Comparison of ENCODE assay signal across 12 cellular contexts in genomic region chr1:212467843-212468482, GRCh38. TPM values are rescaled to one million over a fixed set of nuclear protein-coding genes. Genes with fewer than 3 reads are reported as not detected.
DNase-seq lines count a peak whose midpoint lies in the region; ATAC-seq, FAIRE-seq and TF ChIP-seq lines count a peak whose summit lies in the region.
"Had no signal": no experiment of that assay in that cellular context is flagged by ENCODE, and none has a peak within 500 bp of the region (broad histone marks: within the 10 kb centered on the region; RNA-seq: fewer than 3 reads in every experiment).

No MANE protein-coding gene starts in this region.

- H3K4me3 ChIP-seq in AG04450 (ENCODE audit: low read depth, low read length) (no peak overlapping the region), Panc1 (ENCODE audit: low read depth in 2 of 2, low read length in 2 of 2) (no peak overlapping the region), small intestine (ENCODE audit: low read depth in 1 of 2, low read length in 2 of 2) (no peak overlapping the region)
- H3K4me3 ChIP-seq: right atrium auricular region had no signal

- in situ Hi-C loops in Panc1 (cut with HindIII; ENCODE audit: low pct_unique_long_range_greater_than_20kb, low sequenced_read_pairs) = no loop called here

- peaks cover 17% of the 10 kb centered on the region; the same call in 1 of the 2 replicates for H3K4me1 ChIP-seq in Panc1 (ENCODE audit: control insufficient read depth, insufficient read depth, low read length)
- no peaks in the 10 kb centered on the region for H3K4me1 ChIP-seq in small intestine (ENCODE audit: control insufficient read depth in 2 of 2, insufficient read depth in 1 of 2, low read depth in 1 of 2, low read length in 1 of 2)
- H3K4me1 ChIP-seq: right atrium auricular region had no signal

- H3K36me3 ChIP-seq in Panc1 (ENCODE audit: control insufficient read depth, insufficient read depth, low read length) (no peaks in the 10 kb centered on the region), small intestine (ENCODE audit: control insufficient read depth in 2 of 2, insufficient read depth in 2 of 2, low read length in 2 of 2) (no peaks in the 10 kb centered on the region)
- H3K36me3 ChIP-seq: right atrium auricular region had no signal

- CTCF ChIA-PET in AG04450 (lab: Charles Lee) (interaction anchor here (1.2 to 9.0 kb wide), 2 partner anchors 10 to 12 kb away, joined by 4 to 113 read pairs; no protein-coding TSS in a partner anchor), Panc1 (lab: Charles Lee) (no interaction called here)

- ATAC-seq in Panc1 = peak; percentile 59
- no peak for ATAC-seq in HG03342 (IDR thresholded peaks at IDR 0.05; ENCODE audit: unreplicated experiment)

- no TSS peak for BruUV-seq in Panc1 (replicated peaks; lab: Mats Ljungman, UMichigan)

- no peak for TF ChIP-seq CTCF in AG04450 (IDR thresholded peaks at IDR 0.05; ENCODE audit: low read depth, low read length)
- no peak for TF ChIP-seq CTCF in Panc1 (IDR thresholded peaks at IDR 0.05)

- no peak for DNase-seq in AG04450 (ENCODE audit: low read depth, low spot score)
- DNase-seq in ELF-1 (ENCODE audit: low read depth, low spot score) = peak; percentile 17
- DNase-seq in Panc1 (ENCODE audit: low read depth, low spot score) = no peak
- DNase-seq in frontal cortex (ENCODE audit: low spot score in 2 of 2) = peak; percentile 52 to 53
- no peak for DNase-seq in inferior parietal cortex (ENCODE audit: extremely low spot score)
- no peak for DNase-seq in small intestine
- no peak for DNase-seq in NCI-H1694 treated with DMSO at 0.1 percent for 48 hours (lab: John Stamatoyannopoulos, UW)
- DNase-seq: activated naive CD4-positive, alpha-beta T cell treated with anti-CD3 and anti-CD28 coated beads for 36 hours; CD8-positive, alpha-beta memory T cell had no signal

- peaks cover under 1% of the 10 kb centered on the region for H3K27me3 ChIP-seq in AG04450 (ENCODE audit: control insufficient read depth, insufficient read depth, low read length)
- H3K27me3 ChIP-seq in Panc1 (ENCODE audit: control insufficient read depth, insufficient read depth, low read length) = no peaks in the 10 kb centered on the region
- H3K27me3 ChIP-seq in small intestine (ENCODE audit: control insufficient read depth in 2 of 2, insufficient read depth in 2 of 2, low read length in 2 of 2) = no peaks in the 10 kb centered on the region
- H3K27me3 ChIP-seq: right atrium auricular region had no signal

- WGBS in small intestine, 3 donors = 84 to 93% (median 86%) methylated on average over 6 of the region's 6 CpGs

- POLR2A ChIA-PET in AG04450 (lab: Yijun Ruan, JAX) = no interaction called here
- POLR2A ChIA-PET in Panc1 (lab: Charles Lee) = interaction anchor here (0.6 kb wide), 1 partner anchor 233 kb away, joined by 3 read pairs; no protein-coding TSS in a partner anchor

- FAIRE-seq in frontal cortex (lab: Jason Lieb, UNC) = no peak
- no peak for FAIRE-seq in small intestine (lab: Jason Lieb, UNC)
- FAIRE-seq: GM18507 had no signal

- intact Hi-C loops in Panc1 (cut with micrococcal nuclease; ENCODE audit: unreplicated experiment) = no loop called here

- no peaks in the 10 kb centered on the region for H3K9me3 ChIP-seq in AG04450 (ENCODE audit: control insufficient read depth, insufficient read depth, low read length)
- H3K9me3 ChIP-seq in Panc1 (ENCODE audit: control insufficient read depth, insufficient read depth, low read depth, low read length) = no peaks in the 10 kb centered on the region
- no peaks in the 10 kb centered on the region for H3K9me3 ChIP-seq in small intestine (ENCODE audit: control insufficient read depth, low read depth)
- H3K9me3 ChIP-seq: right atrium auricular region had no signal

- peak overlapping the region; percentile 31 for H3K27ac ChIP-seq in AG04450 (ENCODE audit: low read depth, low read length)
- peak overlapping the region; percentile 44; the same call in 1 of the 2 replicates for H3K27ac ChIP-seq in Panc1 (ENCODE audit: low read length)
- no peak overlapping the region for H3K27ac ChIP-seq in small intestine (ENCODE audit: low read depth in 1 of 2, low read length in 1 of 2)
- H3K27ac ChIP-seq: right atrium auricular region had no signal

RNA-seq across cellular contexts. Expression of gene NENF, which starts 35.2 kb away (rescaled TPM):
- 73.4 and 81.7 TPM in 2 replicates for polyA plus RNA-seq in AG04450 (2011; rRNA removed)
- polyA minus RNA-seq in AG04450 (2011; rRNA and poly(A)+ RNA removed) = 17.2 and 22.2 TPM in 2 replicates
- total RNA-seq in Panc1 (2021; ENCODE audit: unreplicated experiment) = 72.4 TPM
- 84.3 TPM for polyA plus RNA-seq in Panc1 (2012; ENCODE audit: insufficient read length)
- 21.2 TPM for total RNA-seq in frontal cortex
- 10 to 100 TPM; 17.7 to 62.6 (median 36.5) TPM for polyA plus RNA-seq in small intestine

RNA-seq across cellular contexts. Expression of gene PACC1, which starts 53.3 kb away (rescaled TPM):
- polyA plus RNA-seq in AG04450 (2011; rRNA removed) = 10.6 and 12.6 TPM in 2 replicates
- 13.5 and 22.7 TPM in 2 replicates for polyA minus RNA-seq in AG04450 (2011; rRNA and poly(A)+ RNA removed)
- total RNA-seq in Panc1 (2021; ENCODE audit: unreplicated experiment) = 11.5 TPM
- 15.2 TPM for polyA plus RNA-seq in Panc1 (2012; ENCODE audit: insufficient read length)
- 26.5 TPM for total RNA-seq in frontal cortex
- 1 to 10 TPM in 2 of 3 donors, under 1 TPM in 1; 0.67 to 4.1 (median 1.1) TPM for polyA plus RNA-seq in small intestine

Comparison
In these comparisons a context has a peak if more than half of its experiments do, and no peak if none do; other contexts are left out.
1. DNase-seq: peak in ELF-1 (single experiment) and frontal cortex (2 of 2); none in AG04450 (single experiment), Panc1 (single experiment), inferior parietal cortex (single experiment), small intestine (single experiment) and NCI-H1694 treated with DMSO at 0.1 percent for 48 hours (single experiment).
2. H3K27ac ChIP-seq: peak in AG04450 (single experiment) and Panc1 (single experiment); none in small intestine (0 of 2).